11 cellular contexts compared by ENCODE assay signal in the genomic region with DNA sequence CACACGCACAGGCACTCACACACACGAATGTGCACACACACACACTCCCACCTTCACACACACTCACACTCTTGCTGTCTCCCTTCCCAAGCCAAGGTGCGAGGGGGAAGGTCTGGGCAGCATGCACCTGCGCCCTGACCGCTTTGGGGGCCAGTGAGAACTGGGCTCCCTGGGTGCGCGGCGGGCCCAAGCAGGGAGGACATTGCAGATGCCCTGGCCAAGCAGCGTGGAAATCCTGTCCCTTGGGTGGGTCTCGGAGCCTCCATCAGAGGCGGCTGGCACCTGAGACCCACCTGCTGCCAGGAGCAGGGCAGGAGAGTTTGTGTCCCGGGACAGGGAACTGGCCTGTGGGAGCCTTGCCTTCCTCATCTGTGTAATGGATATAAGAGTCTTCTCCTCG. TPM values are rescaled to one million over a fixed set of nuclear protein-coding genes. Genes with fewer than 3 reads are reported as not detected.
A peak's percentile ranks its signal among the peaks of the same experiment; 100 is the strongest.
DNase-seq lines count a peak whose midpoint lies in the region; ATAC-seq and TF ChIP-seq lines count a peak whose summit lies in the region.
"Had no signal": no experiment of that assay in that cellular context is flagged by ENCODE, and none has a peak within 500 bp of the region (broad histone marks: within the 10 kb centered on the region; RNA-seq: fewer than 3 reads in every experiment).

No MANE protein-coding gene starts in this region.

- TF ChIP-seq EP300 in transverse colon (IDR thresholded peaks at IDR 0.05; ENCODE audit: low read depth), result no peak

- H3K4me3 Mint-ChIP-seq in activated naive CD4-positive, alpha-beta T cell treated with anti-CD3 and anti-CD28 coated beads, Interleukin-2, amount 10 ng/mL, durations not matched to agents 7 days and 5 days, result peak overlapping the region; percentile 12
- peak overlapping the region; percentile 49 for H3K4me3 Mint-ChIP-seq in mesothelial cell of epicardium

- H3K4me3 ChIP-seq in cardiac fibroblast (replicated peaks in 1 of 2; ENCODE audit: low read depth in 2 of 2, low read length in 2 of 2) (peak overlapping the region; percentile 14 to 99), transverse colon (peak overlapping the region in 1 of 4 donors; percentile 98)
- H3K4me3 ChIP-seq: mucosa of descending colon had no signal

- H3K27ac ChIP-seq in transverse colon, result peak overlapping the region; percentile 92 to 99 (median 96)
- H3K27ac ChIP-seq: VCaP had no signal

- DNase-seq in activated naive CD4-positive, alpha-beta T cell treated with anti-CD3 and anti-CD28 coated beads, Interleukin-2, amount 10 ng/mL, durations not matched to agents 7 days and 5 days, result no peak
- no peak for DNase-seq in activated naive CD4-positive, alpha-beta T cell treated with anti-CD3 and anti-CD28 coated beads, Interleukin-2, amount 50 U/mL, for 16 hours
- no peak for DNase-seq in cardiac fibroblast (ENCODE audit: low read depth in 2 of 2)
- DNase-seq in mesothelial cell of epicardium (ENCODE audit: low spot score in 2 of 2, unreplicated experiment in 2 of 2), result no peak
- DNase-seq in transverse colon, result no peak
- no peak for DNase-seq in NCI-H1436 (lab: John Stamatoyannopoulos, UW)
- DNase-seq in putamen (ENCODE audit: low spot score), result no peak
- DNase-seq in omental fat pad (ENCODE audit: low spot score), result no peak
- DNase-seq: NCI-H2081 had no signal

- ATAC-seq in omental fat pad (ENCODE audit: low FRiP score), result no peak

- in situ Hi-C loops in transverse colon (cut with MboI; ENCODE audit: low pct_ligation_motif_present in 1 of 4, low pct_unique_long_range_greater_than_20kb in 1 of 4, low sequenced_read_pairs in 3 of 4), result no loop called here

- peaks cover 8% of the 10 kb centered on the region for H3K36me3 Mint-ChIP-seq in activated naive CD4-positive, alpha-beta T cell treated with anti-CD3 and anti-CD28 coated beads, Interleukin-2, amount 10 ng/mL, durations not matched to agents 7 days and 5 days
- peaks cover 4% of the 10 kb centered on the region for H3K36me3 Mint-ChIP-seq in mesothelial cell of epicardium

- no peak for TF ChIP-seq POLR2A in transverse colon (IDR thresholded peaks at IDR 0.05)

- no peaks in the 10 kb centered on the region for H3K36me3 ChIP-seq in transverse colon

- TF ChIP-seq CTCF in cardiac fibroblast (IDR thresholded peaks at IDR 0.05; ENCODE audit: low read depth, low read length) (no peak), mesothelial cell of epicardium (IDR thresholded peaks at IDR 0.05; ENCODE audit: unreplicated experiment) (no peak), transverse colon (IDR thresholded peaks at IDR 0.05) (no peak), omental fat pad (IDR thresholded peaks at IDR 0.05) (no peak)

- 51% methylated on average over 8 of the region's 13 CpGs; no CpG with 5 or more reads in 1 of the 2 donors for WGBS in transverse colon (ENCODE audit: low coverage in 1 of 2), 2 donors

- H3K27ac Mint-ChIP-seq in activated naive CD4-positive, alpha-beta T cell treated with anti-CD3 and anti-CD28 coated beads, Interleukin-2, amount 10 ng/mL, durations not matched to agents 7 days and 5 days, result no peak overlapping the region
- no peak overlapping the region for H3K27ac Mint-ChIP-seq in mesothelial cell of epicardium

- intact Hi-C loops in transverse colon (cut with DNase I; ENCODE audit: low total_unique reads), result loop anchor here (10.0 kb wide), 1 partner anchor 816 kb away; no protein-coding TSS in a partner anchor

- peaks cover 54 to 88% (median 78%) of the 10 kb centered on the region in 4 donors for H3K4me1 ChIP-seq in transverse colon

- no peaks in the 10 kb centered on the region for H3K27me3 ChIP-seq in transverse colon

- H3K9me3 Mint-ChIP-seq in activated naive CD4-positive, alpha-beta T cell treated with anti-CD3 and anti-CD28 coated beads, Interleukin-2, amount 10 ng/mL, durations not matched to agents 7 days and 5 days, result no peaks in the 10 kb centered on the region
- no peaks in the 10 kb centered on the region for H3K9me3 Mint-ChIP-seq in mesothelial cell of epicardium

- peaks cover 7% of the 10 kb centered on the region for H3K27me3 Mint-ChIP-seq in activated naive CD4-positive, alpha-beta T cell treated with anti-CD3 and anti-CD28 coated beads, Interleukin-2, amount 10 ng/mL, durations not matched to agents 7 days and 5 days
- no peaks in the 10 kb centered on the region for H3K27me3 Mint-ChIP-seq in mesothelial cell of epicardium (ENCODE audit: low read depth)

- H3K9me3 ChIP-seq in transverse colon, result no peaks in the 10 kb centered on the region
- H3K9me3 ChIP-seq: mucosa of descending colon had no signal

- CTCF ChIA-PET in activated naive CD4-positive, alpha-beta T cell treated with anti-CD3 and anti-CD28 coated beads, Interleukin-2, amount 10 ng/mL, durations not matched to agents 7 days and 5 days (lab: Charles Lee), result interaction anchor here (1.4 kb wide), 1 partner anchor 186 kb away, joined by 3 read pairs; no protein-coding TSS in a partner anchor

- peaks cover 46% of the 10 kb centered on the region for H3K4me1 Mint-ChIP-seq in activated naive CD4-positive, alpha-beta T cell treated with anti-CD3 and anti-CD28 coated beads, Interleukin-2, amount 10 ng/mL, durations not matched to agents 7 days and 5 days
- H3K4me1 Mint-ChIP-seq in mesothelial cell of epicardium, result peaks cover 20% of the 10 kb centered on the region

RNA-seq across cellular contexts. Expression of a gene that starts 3.3 kb away (rescaled TPM):
- total RNA-seq in mesothelial cell of epicardium (409 to 415 TPM (median 410 TPM) in 3 replicates), transverse colon (100 to 1,000 TPM; 156 to 406 (median 255) TPM), omental fat pad (100 to 1,000 TPM; 540 to 765 (median 577) TPM)

RNA-seq across cellular contexts. Expression of a gene that starts 20.2 kb away (rescaled TPM):
- 79.3 to 84.7 TPM (median 82.2 TPM) in 3 replicates for total RNA-seq in mesothelial cell of epicardium
- total RNA-seq in transverse colon, result 10 to 100 TPM; 13.3 to 38.9 (median 36.0) TPM
- total RNA-seq in omental fat pad, result 10 to 100 TPM; 29.9 to 59.7 (median 33.5) TPM
